11 cellular contexts compared by ENCODE assay signal in the genomic region with DNA sequence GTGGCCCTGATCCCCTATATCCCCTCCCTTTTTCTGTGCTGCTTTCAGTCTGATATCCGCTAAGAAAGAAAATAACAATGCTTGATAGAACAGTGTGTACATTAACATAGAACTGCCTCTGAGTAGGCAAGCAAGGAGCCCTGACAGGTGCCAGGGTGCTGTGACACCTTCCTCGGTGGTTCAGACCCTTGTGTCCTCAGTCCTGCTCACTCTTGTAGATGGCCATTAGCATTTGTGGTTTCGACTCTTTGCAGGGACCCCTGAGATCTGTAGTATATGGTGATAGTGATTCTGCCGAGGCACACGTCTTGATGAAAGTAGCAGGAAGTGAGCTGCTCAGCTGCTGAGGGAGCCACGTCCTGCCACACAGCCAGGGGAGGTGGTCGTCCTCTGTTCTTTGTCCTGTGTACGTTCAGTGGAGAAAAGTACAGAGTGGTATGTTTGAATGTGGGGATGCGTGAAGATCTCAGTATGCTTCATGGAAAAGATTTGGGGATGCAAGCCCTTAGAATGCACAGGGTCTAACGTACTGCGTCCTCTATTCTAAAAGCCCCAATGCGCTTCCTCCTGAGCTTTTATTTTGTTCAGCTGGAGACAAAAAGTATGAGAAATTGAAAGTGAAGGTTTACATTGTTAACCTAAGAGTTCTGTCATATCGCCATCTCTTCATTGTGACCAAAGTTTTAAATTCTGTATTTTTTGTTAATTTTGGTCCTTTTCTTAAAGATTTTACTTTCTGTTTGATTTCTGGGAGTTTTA. TPM values are rescaled to one million over a fixed set of nuclear protein-coding genes. Genes with fewer than 3 reads are reported as not detected.
DNase-seq lines count a peak whose midpoint lies in the region; ATAC-seq, FAIRE-seq and TF ChIP-seq lines count a peak whose summit lies in the region.
"Had no signal": no experiment of that assay in that cellular context is flagged by ENCODE, and none has a peak within 500 bp of the region (broad histone marks: within the 10 kb centered on the region; RNA-seq: fewer than 3 reads in every experiment).

No MANE protein-coding gene starts in this region.

- peak overlapping the region; percentile 85 for H3K27ac Mint-ChIP-seq in activated T-cell treated with anti-CD3 and anti-CD28 coated beads, Interleukin-2, amount 50 U/mL, for 72 hours

- no peaks in the 10 kb centered on the region for H3K27me3 Mint-ChIP-seq in activated T-cell treated with anti-CD3 and anti-CD28 coated beads, Interleukin-2, amount 50 U/mL, for 72 hours (ENCODE audit: low read depth)

- H3K4me3 ChIP-seq in small intestine (ENCODE audit: low read depth in 1 of 2, low read length in 2 of 2), result no peak overlapping the region

- no peaks in the 10 kb centered on the region for H3K9me3 ChIP-seq in small intestine (ENCODE audit: control insufficient read depth, low read depth)

- peaks cover 0 to 3% of the 10 kb centered on the region in 2 donors for H3K36me3 Mint-ChIP-seq in activated T-cell treated with anti-CD3 and anti-CD28 coated beads, Interleukin-2, amount 50 U/mL, for 72 hours (ENCODE audit: insufficient read depth in 2 of 2)

- FAIRE-seq in small intestine (lab: Jason Lieb, UNC) (no peak), D721Med (lab: Jason Lieb, UNC) (no peak)
- FAIRE-seq: astrocyte, H1 had no signal

- 62 to 74% (median 66%) methylated on average over 13 of the region's 13 CpGs for WGBS in small intestine, 3 donors

- peak overlapping the region; percentile 27 to 63 for H3K27ac ChIP-seq in small intestine (ENCODE audit: low read depth in 1 of 2, low read length in 1 of 2)

- H3K4me1 Mint-ChIP-seq in activated T-cell treated with anti-CD3 and anti-CD28 coated beads, Interleukin-2, amount 50 U/mL, for 72 hours (ENCODE audit: low read depth), result peaks cover 50% of the 10 kb centered on the region

- no peaks in the 10 kb centered on the region for H3K9me3 Mint-ChIP-seq in activated T-cell treated with anti-CD3 and anti-CD28 coated beads, Interleukin-2, amount 50 U/mL, for 72 hours

- H3K36me3 ChIP-seq in small intestine (ENCODE audit: control insufficient read depth in 2 of 2, insufficient read depth in 2 of 2, low read length in 2 of 2), result no peaks in the 10 kb centered on the region

- peak overlapping the region; percentile 79 to 80 for H3K4me3 Mint-ChIP-seq in activated T-cell treated with anti-CD3 and anti-CD28 coated beads, Interleukin-2, amount 50 U/mL, for 72 hours

- DNase-seq in activated T-cell treated with anti-CD3 and anti-CD28 coated beads, Interleukin-2, amount 50 U/mL, for 72 hours, result peak; percentile 45 to 52
- DNase-seq in small intestine (peak; percentile 29), A172 (ENCODE audit: low spot score) (no peak), D721Med (ENCODE audit: insufficient read length, low spot score) (no peak)
- DNase-seq: NCI-H524 had no signal

- H3K4me1 ChIP-seq in small intestine (ENCODE audit: control insufficient read depth in 2 of 2, insufficient read depth in 1 of 2, low read depth in 1 of 2, low read length in 1 of 2), result peaks cover 2 to 4% of the 10 kb centered on the region in 2 donors

- H3K27me3 ChIP-seq in small intestine (ENCODE audit: control insufficient read depth in 2 of 2, insufficient read depth in 2 of 2, low read length in 2 of 2), result no peaks in the 10 kb centered on the region

- TF ChIP-seq CTCF in D721Med (IDR thresholded peaks at IDR 0.05; ENCODE audit: insufficient read depth, missing control alignments), result no peak

- ATAC-seq in GM18907 (IDR thresholded peaks at IDR 0.05; ENCODE audit: unreplicated experiment), result peak; percentile 77
- peak; percentile 70 for ATAC-seq in HG03103 (IDR thresholded peaks at IDR 0.05; ENCODE audit: low read depth, unreplicated experiment)
- ATAC-seq in activated T-cell treated with anti-CD3 and anti-CD28 coated beads, Interleukin-2, amount 50 U/mL, for 72 hours (replicated peaks in 1 of 2), result peak; percentile 79 to 86
- ATAC-seq in HG03097 (IDR thresholded peaks at IDR 0.05; ENCODE audit: low FRiP score, unreplicated experiment), result no peak
- ATAC-seq in GM18867 (IDR thresholded peaks at IDR 0.05; ENCODE audit: unreplicated experiment), result no peak

RNA-seq across cellular contexts. Expression of gene PXYLP1, which starts 35.4 kb away (rescaled TPM):
- total RNA-seq in activated T-cell treated with anti-CD3 and anti-CD28 coated beads, Interleukin-2, amount 50 U/mL, for 72 hours, result 10 to 100 TPM; 13.2 to 14.3 TPM
- polyA plus RNA-seq in small intestine, result 1 to 10 TPM; 2.2 to 6.5 (median 3.5) TPM
- 5.6 TPM in 2 replicates for total RNA-seq in A172 (2014; rRNA removed; shearing (Covaris generic))

Comparison
In these comparisons a context has a peak if more than half of its experiments do, and no peak if none do; other contexts are left out.
1. ATAC-seq: peak in GM18907 (single experiment), HG03103 (single experiment) and activated T-cell treated with anti-CD3 and anti-CD28 coated beads, Interleukin-2, amount 50 U/mL, for 72 hours (2 of 2); none in HG03097 (single experiment) and GM18867 (single experiment).
2. DNase-seq: peak in activated T-cell treated with anti-CD3 and anti-CD28 coated beads, Interleukin-2, amount 50 U/mL, for 72 hours (2 of 2) and small intestine (single experiment); none in A172 (single experiment) and D721Med (single experiment).